ENCODE assay signal across 1 cellular context in genomic region chr6:116100419-116101297, GRCh38.
A peak's percentile ranks its signal among the peaks of the same experiment; 100 is the strongest.
TF ChIP-seq lines count a peak whose summit lies in the region.

TSS of gene NT5DC1 (plus strand) at chr6:116100853. CDS start at chr6:116100931, 78 bp downstream.

TF ChIP-seq in K562, 482 proteins besides CTCF, POLR2A, EP300 and RAD21 (continued from another document and continues in another):
- TF ChIP-seq, protein P1, sequence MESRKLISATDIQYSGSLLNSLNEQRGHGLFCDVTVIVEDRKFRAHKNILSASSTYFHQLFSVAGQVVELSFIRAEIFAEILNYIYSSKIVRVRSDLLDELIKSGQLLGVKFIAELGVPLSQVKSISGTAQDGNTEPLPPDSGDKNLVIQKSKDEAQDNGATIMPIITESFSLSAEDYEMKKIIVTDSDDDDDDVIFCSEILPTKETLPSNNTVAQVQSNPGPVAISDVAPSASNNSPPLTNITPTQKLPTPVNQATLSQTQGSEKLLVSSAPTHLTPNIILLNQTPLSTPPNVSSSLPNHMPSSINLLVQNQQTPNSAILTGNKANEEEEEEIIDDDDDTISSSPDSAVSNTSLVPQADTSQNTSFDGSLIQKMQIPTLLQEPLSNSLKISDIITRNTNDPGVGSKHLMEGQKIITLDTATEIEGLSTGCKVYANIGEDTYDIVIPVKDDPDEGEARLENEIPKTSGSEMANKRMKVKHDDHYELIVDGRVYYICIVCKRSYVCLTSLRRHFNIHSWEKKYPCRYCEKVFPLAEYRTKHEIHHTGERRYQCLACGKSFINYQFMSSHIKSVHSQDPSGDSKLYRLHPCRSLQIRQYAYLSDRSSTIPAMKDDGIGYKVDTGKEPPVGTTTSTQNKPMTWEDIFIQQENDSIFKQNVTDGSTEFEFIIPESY (CRISPR knock-in tag; IDR thresholded peaks at IDR 0.05): peak; percentile 48
- 0 out of 2 replicates have a peak, but pooled peaks have one; percentile 29 for TF ChIP-seq GATAD2A (IDR thresholded peaks at IDR 0.05)
- TF ChIP-seq, protein P2, sequence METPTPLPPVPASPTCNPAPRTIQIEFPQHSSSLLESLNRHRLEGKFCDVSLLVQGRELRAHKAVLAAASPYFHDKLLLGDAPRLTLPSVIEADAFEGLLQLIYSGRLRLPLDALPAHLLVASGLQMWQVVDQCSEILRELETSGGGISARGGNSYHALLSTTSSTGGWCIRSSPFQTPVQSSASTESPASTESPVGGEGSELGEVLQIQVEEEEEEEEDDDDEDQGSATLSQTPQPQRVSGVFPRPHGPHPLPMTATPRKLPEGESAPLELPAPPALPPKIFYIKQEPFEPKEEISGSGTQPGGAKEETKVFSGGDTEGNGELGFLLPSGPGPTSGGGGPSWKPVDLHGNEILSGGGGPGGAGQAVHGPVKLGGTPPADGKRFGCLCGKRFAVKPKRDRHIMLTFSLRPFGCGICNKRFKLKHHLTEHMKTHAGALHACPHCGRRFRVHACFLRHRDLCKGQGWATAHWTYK (CRISPR knock-in tag; IDR thresholded peaks at IDR 0.05): 0 out of 2 replicates have a peak, but pooled peaks have one; percentile 43
- TF ChIP-seq RBFOX2 (IDR thresholded peaks at IDR 0.05; ENCODE audit: low read depth, low read length): peak; percentile 96
- TF ChIP-seq ZNF24 (IDR thresholded peaks at IDR 0.05): 0 out of 2 replicates have a peak, but pooled peaks have one; percentile 23
- peak; percentile 14 for TF ChIP-seq CREM (IDR thresholded peaks at IDR 0.05; ENCODE audit: low read depth)
- no peak for TF ChIP-seq ATF1 (CRISPR knock-in tag; IDR thresholded peaks at IDR 0.05)
- TF ChIP-seq ATF1 (tag; IDR thresholded peaks at IDR 0.05): peak; percentile 79
- TF ChIP-seq ZNF316 (IDR thresholded peaks at IDR 0.05): peak; percentile 48; the same call in 1 of the 2 replicates
- peak; percentile 92; the same call in 1 of the 2 replicates for TF ChIP-seq MTA3 (IDR thresholded peaks at IDR 0.05; ENCODE audit: borderline replicate concordance)
- peak; percentile 51; the same call in 1 of the 2 replicates for TF ChIP-seq SOX6 (IDR thresholded peaks at IDR 0.05)
- TF ChIP-seq, protein P3, sequence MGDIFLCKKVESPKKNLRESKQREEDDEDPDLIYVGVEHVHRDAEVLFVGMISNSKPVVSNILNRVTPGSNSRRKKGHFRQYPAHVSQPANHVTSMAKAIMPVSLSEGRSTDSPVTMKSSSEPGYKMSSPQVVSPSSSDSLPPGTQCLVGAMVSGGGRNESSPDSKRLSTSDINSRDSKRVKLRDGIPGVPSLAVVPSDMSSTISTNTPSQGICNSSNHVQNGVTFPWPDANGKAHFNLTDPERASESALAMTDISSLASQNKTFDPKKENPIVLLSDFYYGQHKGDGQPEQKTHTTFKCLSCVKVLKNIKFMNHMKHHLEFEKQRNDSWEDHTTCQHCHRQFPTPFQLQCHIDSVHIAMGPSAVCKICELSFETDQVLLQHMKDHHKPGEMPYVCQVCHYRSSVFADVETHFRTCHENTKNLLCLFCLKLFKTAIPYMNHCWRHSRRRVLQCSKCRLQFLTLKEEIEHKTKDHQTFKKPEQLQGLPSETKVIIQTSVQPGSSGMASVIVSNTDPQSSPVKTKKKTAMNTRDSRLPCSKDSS (IDR thresholded peaks at IDR 0.05; ENCODE audit: low read depth, partially characterized antibody): no peak
- TF ChIP-seq HNRNPLL (IDR thresholded peaks at IDR 0.05; ENCODE audit: low read depth, low read length, poor library complexity, severe bottlenecking): peak; percentile 91
- TF ChIP-seq SMAD2 (IDR thresholded peaks at IDR 0.05; ENCODE audit: low read depth, low read length): no peak
- TF ChIP-seq, protein P4, sequence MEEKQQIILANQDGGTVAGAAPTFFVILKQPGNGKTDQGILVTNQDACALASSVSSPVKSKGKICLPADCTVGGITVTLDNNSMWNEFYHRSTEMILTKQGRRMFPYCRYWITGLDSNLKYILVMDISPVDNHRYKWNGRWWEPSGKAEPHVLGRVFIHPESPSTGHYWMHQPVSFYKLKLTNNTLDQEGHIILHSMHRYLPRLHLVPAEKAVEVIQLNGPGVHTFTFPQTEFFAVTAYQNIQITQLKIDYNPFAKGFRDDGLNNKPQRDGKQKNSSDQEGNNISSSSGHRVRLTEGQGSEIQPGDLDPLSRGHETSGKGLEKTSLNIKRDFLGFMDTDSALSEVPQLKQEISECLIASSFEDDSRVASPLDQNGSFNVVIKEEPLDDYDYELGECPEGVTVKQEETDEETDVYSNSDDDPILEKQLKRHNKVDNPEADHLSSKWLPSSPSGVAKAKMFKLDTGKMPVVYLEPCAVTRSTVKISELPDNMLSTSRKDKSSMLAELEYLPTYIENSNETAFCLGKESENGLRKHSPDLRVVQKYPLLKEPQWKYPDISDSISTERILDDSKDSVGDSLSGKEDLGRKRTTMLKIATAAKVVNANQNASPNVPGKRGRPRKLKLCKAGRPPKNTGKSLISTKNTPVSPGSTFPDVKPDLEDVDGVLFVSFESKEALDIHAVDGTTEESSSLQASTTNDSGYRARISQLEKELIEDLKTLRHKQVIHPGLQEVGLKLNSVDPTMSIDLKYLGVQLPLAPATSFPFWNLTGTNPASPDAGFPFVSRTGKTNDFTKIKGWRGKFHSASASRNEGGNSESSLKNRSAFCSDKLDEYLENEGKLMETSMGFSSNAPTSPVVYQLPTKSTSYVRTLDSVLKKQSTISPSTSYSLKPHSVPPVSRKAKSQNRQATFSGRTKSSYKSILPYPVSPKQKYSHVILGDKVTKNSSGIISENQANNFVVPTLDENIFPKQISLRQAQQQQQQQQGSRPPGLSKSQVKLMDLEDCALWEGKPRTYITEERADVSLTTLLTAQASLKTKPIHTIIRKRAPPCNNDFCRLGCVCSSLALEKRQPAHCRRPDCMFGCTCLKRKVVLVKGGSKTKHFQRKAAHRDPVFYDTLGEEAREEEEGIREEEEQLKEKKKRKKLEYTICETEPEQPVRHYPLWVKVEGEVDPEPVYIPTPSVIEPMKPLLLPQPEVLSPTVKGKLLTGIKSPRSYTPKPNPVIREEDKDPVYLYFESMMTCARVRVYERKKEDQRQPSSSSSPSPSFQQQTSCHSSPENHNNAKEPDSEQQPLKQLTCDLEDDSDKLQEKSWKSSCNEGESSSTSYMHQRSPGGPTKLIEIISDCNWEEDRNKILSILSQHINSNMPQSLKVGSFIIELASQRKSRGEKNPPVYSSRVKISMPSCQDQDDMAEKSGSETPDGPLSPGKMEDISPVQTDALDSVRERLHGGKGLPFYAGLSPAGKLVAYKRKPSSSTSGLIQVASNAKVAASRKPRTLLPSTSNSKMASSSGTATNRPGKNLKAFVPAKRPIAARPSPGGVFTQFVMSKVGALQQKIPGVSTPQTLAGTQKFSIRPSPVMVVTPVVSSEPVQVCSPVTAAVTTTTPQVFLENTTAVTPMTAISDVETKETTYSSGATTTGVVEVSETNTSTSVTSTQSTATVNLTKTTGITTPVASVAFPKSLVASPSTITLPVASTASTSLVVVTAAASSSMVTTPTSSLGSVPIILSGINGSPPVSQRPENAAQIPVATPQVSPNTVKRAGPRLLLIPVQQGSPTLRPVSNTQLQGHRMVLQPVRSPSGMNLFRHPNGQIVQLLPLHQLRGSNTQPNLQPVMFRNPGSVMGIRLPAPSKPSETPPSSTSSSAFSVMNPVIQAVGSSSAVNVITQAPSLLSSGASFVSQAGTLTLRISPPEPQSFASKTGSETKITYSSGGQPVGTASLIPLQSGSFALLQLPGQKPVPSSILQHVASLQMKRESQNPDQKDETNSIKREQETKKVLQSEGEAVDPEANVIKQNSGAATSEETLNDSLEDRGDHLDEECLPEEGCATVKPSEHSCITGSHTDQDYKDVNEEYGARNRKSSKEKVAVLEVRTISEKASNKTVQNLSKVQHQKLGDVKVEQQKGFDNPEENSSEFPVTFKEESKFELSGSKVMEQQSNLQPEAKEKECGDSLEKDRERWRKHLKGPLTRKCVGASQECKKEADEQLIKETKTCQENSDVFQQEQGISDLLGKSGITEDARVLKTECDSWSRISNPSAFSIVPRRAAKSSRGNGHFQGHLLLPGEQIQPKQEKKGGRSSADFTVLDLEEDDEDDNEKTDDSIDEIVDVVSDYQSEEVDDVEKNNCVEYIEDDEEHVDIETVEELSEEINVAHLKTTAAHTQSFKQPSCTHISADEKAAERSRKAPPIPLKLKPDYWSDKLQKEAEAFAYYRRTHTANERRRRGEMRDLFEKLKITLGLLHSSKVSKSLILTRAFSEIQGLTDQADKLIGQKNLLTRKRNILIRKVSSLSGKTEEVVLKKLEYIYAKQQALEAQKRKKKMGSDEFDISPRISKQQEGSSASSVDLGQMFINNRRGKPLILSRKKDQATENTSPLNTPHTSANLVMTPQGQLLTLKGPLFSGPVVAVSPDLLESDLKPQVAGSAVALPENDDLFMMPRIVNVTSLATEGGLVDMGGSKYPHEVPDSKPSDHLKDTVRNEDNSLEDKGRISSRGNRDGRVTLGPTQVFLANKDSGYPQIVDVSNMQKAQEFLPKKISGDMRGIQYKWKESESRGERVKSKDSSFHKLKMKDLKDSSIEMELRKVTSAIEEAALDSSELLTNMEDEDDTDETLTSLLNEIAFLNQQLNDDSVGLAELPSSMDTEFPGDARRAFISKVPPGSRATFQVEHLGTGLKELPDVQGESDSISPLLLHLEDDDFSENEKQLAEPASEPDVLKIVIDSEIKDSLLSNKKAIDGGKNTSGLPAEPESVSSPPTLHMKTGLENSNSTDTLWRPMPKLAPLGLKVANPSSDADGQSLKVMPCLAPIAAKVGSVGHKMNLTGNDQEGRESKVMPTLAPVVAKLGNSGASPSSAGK (IDR thresholded peaks at IDR 0.05): peak; percentile 36; the same call in 1 of the 2 replicates
- TF ChIP-seq KDM1A (IDR thresholded peaks at IDR 0.05): peak in 1 of 2 experiments; percentile 11; a peak in 1 of 4 replicates
- no peak for TF ChIP-seq IFI16 (CRISPR knock-in tag; IDR thresholded peaks at IDR 0.05)
- TF ChIP-seq HLTF (IDR thresholded peaks at IDR 0.05): 0 out of 2 replicates have a peak, but pooled peaks have one; percentile 16
- TF ChIP-seq EP400 (IDR thresholded peaks at IDR 0.05): peak; percentile 81
- TF ChIP-seq MNT (conservative IDR thresholded peaks at IDR 0.05): peak in 1 of 2 experiments; percentile 65; a peak in 2 of 4 replicates
- TF ChIP-seq GTF2A2 (tag; IDR thresholded peaks at IDR 0.05): no peak
- TF ChIP-seq NFRKB (IDR thresholded peaks at IDR 0.05; ENCODE audit: low read depth): peak; percentile 47; the same call in 1 of the 2 replicates
- peak; percentile 47; the same call in 1 of the 2 replicates for TF ChIP-seq STAT6 (CRISPR knock-in tag; IDR thresholded peaks at IDR 0.05)
- TF ChIP-seq CBX2 (IDR thresholded peaks at IDR 0.05; ENCODE audit: insufficient read depth, low read length, poor library complexity, severe bottlenecking): no peak
- TF ChIP-seq NCOA2 (IDR thresholded peaks at IDR 0.05; ENCODE audit: partially characterized antibody in 2 of 2): no peak
- peak; percentile 69 for TF ChIP-seq PHF20 (IDR thresholded peaks at IDR 0.05; ENCODE audit: partially characterized antibody)
- TF ChIP-seq KLF16 (IDR thresholded peaks at IDR 0.05): 0 out of 2 replicates have a peak, but pooled peaks have one; percentile 9
- peak; percentile 73; the same call in 1 of the 2 replicates for TF ChIP-seq PHF21A (IDR thresholded peaks at IDR 0.05; ENCODE audit: borderline replicate concordance, low read depth)
- no peak for TF ChIP-seq ZNF561 (CRISPR knock-in tag; conservative IDR thresholded peaks at IDR 0.05)
- peak; percentile 53; the same call in 1 of the 2 replicates for TF ChIP-seq MYC (IDR thresholded peaks at IDR 0.05; ENCODE audit: low read depth, low read length)
- TF ChIP-seq MYC (CRISPR knock-in tag; IDR thresholded peaks at IDR 0.05; ENCODE audit: borderline replicate concordance, low read depth): no peak
- TF ChIP-seq, protein P5, sequence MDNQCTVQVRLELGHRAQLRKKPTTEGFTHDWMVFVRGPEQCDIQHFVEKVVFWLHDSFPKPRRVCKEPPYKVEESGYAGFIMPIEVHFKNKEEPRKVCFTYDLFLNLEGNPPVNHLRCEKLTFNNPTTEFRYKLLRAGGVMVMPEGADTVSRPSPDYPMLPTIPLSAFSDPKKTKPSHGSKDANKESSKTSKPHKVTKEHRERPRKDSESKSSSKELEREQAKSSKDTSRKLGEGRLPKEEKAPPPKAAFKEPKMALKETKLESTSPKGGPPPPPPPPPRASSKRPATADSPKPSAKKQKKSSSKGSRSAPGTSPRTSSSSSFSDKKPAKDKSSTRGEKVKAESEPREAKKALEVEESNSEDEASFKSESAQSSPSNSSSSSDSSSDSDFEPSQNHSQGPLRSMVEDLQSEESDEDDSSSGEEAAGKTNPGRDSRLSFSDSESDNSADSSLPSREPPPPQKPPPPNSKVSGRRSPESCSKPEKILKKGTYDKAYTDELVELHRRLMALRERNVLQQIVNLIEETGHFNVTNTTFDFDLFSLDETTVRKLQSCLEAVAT (IDR thresholded peaks at IDR 0.05): peak in 1 of 2 experiments; percentile 52; a peak in 1 of 4 replicates
- no peak for TF ChIP-seq CHD4 (IDR thresholded peaks at IDR 0.05; ENCODE audit: insufficient read depth, insufficient replicate concordance, low read depth, low read length, poor library complexity, severe bottlenecking)
- peak; percentile 20; the same call in 1 of the 2 replicates for TF ChIP-seq SPI1 (IDR thresholded peaks at IDR 0.05; ENCODE audit: borderline replicate concordance, low read depth, low read length)
- TF ChIP-seq SMARCA4 (IDR thresholded peaks at IDR 0.05): no peak
- TF ChIP-seq POLR2H (tag; IDR thresholded peaks at IDR 0.05; ENCODE audit: low read depth): peak; percentile 38; the same call in 1 of the 2 replicates
- TF ChIP-seq TRIM24 (IDR thresholded peaks at IDR 0.05): no peak
